Comparison of ENCODE assay signal across 1 cellular context in the genomic region with DNA sequence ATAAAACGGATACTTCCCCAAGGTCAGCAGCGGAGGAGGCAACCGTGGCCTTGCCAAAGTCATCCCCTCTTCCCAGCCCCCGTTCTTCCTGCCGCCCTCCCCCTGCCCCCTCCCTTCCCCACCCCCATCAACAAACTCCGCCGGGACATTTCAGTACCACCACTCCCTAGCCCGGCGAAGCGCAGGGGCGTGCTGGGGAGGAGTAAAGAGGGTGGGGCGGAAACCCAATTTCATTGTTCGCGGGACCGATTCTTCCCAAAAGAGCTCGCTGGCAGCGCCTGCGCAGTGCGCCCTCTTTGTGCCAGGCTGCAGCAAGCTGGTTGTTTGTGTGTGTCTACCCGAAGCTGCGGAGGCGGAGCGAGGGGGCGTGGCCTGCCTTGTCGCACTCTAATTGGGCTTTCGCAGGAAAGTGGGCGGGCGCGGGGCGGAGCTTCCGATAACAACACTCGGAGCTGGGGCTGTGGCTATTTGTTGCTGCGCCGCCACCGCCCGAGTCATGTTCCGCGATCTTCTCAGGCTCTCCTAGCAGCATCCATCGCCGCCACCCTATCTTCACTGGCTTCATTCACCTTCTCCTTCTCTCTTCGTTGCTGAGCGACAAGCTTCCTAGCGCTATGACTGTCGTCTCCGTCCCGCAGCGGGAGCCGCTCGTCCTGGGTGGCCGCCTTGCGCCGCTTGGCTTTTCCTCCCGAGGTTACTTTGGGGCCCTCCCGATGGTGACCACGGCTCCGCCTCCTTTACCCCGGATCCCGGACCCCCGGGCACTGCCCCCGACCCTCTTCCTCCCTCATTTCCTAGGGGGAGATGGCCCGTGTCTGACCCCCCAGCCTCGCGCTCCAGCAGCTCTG.
TF ChIP-seq lines count a peak whose summit lies in the region.

A gene (plus strand): TSS at position 471 of the 848 bp plus-strand sequence. CDS start 144 bp downstream, at position 615.

TF ChIP-seq in HCT116, 20 proteins besides CTCF, POLR2A, EP300 and RAD21 (continued from another document):
- TF ChIP-seq, protein P1, sequence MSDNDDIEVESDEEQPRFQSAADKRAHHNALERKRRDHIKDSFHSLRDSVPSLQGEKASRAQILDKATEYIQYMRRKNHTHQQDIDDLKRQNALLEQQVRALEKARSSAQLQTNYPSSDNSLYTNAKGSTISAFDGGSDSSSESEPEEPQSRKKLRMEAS (IDR thresholded peaks at IDR 0.05): no peak
- TF ChIP-seq EZH2 (IDR thresholded peaks at IDR 0.05) (no peak), SP1 (IDR thresholded peaks at IDR 0.05; ENCODE audit: low read depth) (peak; percentile 79), ZFX (IDR thresholded peaks at IDR 0.05) (no peak), YY1 (IDR thresholded peaks at IDR 0.05; ENCODE audit: extremely low read depth, insufficient replicate concordance, low read depth, low read length) (no peak), FOSL1 (IDR thresholded peaks at IDR 0.05; ENCODE audit: low read depth) (no peak), TCF7L2 (IDR thresholded peaks at IDR 0.05; ENCODE audit: borderline replicate concordance, extremely low read depth, insufficient read depth, insufficient read length) (peak; percentile 25), JUND (IDR thresholded peaks at IDR 0.05) (no peak), CBX3 (IDR thresholded peaks at IDR 0.05; ENCODE audit: low read depth) (no peak), SRF (IDR thresholded peaks at IDR 0.05; ENCODE audit: low read depth) (no peak)
